In genomic region chr2:174580951-174581350, GRCh38 we compare ENCODE assay signal across 15 cellular contexts. TPM values are rescaled to one million over a fixed set of nuclear protein-coding genes. Genes with fewer than 3 reads are reported as not detected.
A peak's percentile ranks its signal among the peaks of the same experiment; 100 is the strongest.
DNase-seq lines count a peak whose midpoint lies in the region; ATAC-seq and TF ChIP-seq lines count a peak whose summit lies in the region.
"Had no signal": no experiment of that assay in that cellular context is flagged by ENCODE, and none has a peak within 500 bp of the region (broad histone marks: within the 10 kb centered on the region; RNA-seq: fewer than 3 reads in every experiment).

No MANE protein-coding gene starts in this region.

- H3K27ac Mint-ChIP-seq in stimulated activated naive CD8-positive, alpha-beta T cell treated with anti-CD3 and anti-CD28 coated beads, Interleukin-15, Interleukin-2, amounts not matched to agents 100 ng/mL and 50 ng/mL, for 24 hours = peak overlapping the region; percentile 89
- H3K27ac Mint-ChIP-seq in naive thymus-derived CD4-positive, alpha-beta T cell = peak overlapping the region; percentile 14 to 93 (median 86)
- no peak overlapping the region for H3K27ac Mint-ChIP-seq in HFFc6

- ATAC-seq in stimulated activated naive CD8-positive, alpha-beta T cell treated with anti-CD3 and anti-CD28 coated beads, Interleukin-15, Interleukin-2, amounts not matched to agents 100 U/mL and 50 U/mL, for 24 hours = no peak
- ATAC-seq in naive thymus-derived CD4-positive, alpha-beta T cell = no peak
- ATAC-seq in GM21447 (IDR thresholded peaks at IDR 0.05; ENCODE audit: unreplicated experiment) = no peak

- intact Hi-C loops in naive thymus-derived CD4-positive, alpha-beta T cell (cut with micrococcal nuclease) = no loop called here
- intact Hi-C loops in ovary (cut with DNase I) = no loop called here

- peaks cover 58 to 85% of the 10 kb centered on the region in 2 donors for H3K4me1 ChIP-seq in naive thymus-derived CD4-positive, alpha-beta T cell (ENCODE audit: control insufficient read depth in 2 of 2, insufficient read depth in 2 of 2, low read length in 2 of 2)
- peaks cover 1% of the 10 kb centered on the region for H3K4me1 ChIP-seq in ovary (ENCODE audit: insufficient read depth)

- CTCF ChIA-PET in naive thymus-derived CD4-positive, alpha-beta T cell (lab: Charles Lee) = interaction anchor here (1.1 to 2.0 kb wide), 6 partner anchors 14 to 107 kb away, joined by 3 to 20 read pairs (median 6); partner anchors contain the start of gene WIPF1

- no peak overlapping the region for H3K4me3 ChIP-seq in naive thymus-derived CD4-positive, alpha-beta T cell (ENCODE audit: low read length)
- no peak overlapping the region for H3K4me3 ChIP-seq in ovary
- H3K4me3 ChIP-seq: esophagus squamous epithelium, prostate gland had no signal

- POLR2A ChIA-PET in naive thymus-derived CD4-positive, alpha-beta T cell (lab: Charles Lee) = interaction anchor here (0.6 to 22.6 kb wide), 7 partner anchors 10 to 108 kb away, joined by 3 to 277 read pairs (median 4); partner anchors contain the start of gene WIPF1

- H3K4me3 Mint-ChIP-seq in stimulated activated naive CD8-positive, alpha-beta T cell treated with anti-CD3 and anti-CD28 coated beads, Interleukin-15, Interleukin-2, amounts not matched to agents 100 ng/mL and 50 ng/mL, for 24 hours = no peak overlapping the region
- H3K4me3 Mint-ChIP-seq in naive thymus-derived CD4-positive, alpha-beta T cell = peak overlapping the region in 2 of 10 donors; percentile 29 to 41
- H3K4me3 Mint-ChIP-seq in HFFc6 = no peak overlapping the region

- H3K4me1 Mint-ChIP-seq in stimulated activated naive CD8-positive, alpha-beta T cell treated with anti-CD3 and anti-CD28 coated beads, Interleukin-15, Interleukin-2, amounts not matched to agents 100 ng/mL and 50 ng/mL, for 24 hours (ENCODE audit: low read depth) = peaks cover 79% of the 10 kb centered on the region
- peaks cover 31 to 93% (median 74%) of the 10 kb centered on the region in 7 donors for H3K4me1 Mint-ChIP-seq in naive thymus-derived CD4-positive, alpha-beta T cell
- peaks cover 20% of the 10 kb centered on the region for H3K4me1 Mint-ChIP-seq in HFFc6 (ENCODE audit: low read depth)

- peaks cover 31 to 91% (median 90%) of the 10 kb centered on the region in 3 experiments for H3K36me3 ChIP-seq in naive thymus-derived CD4-positive, alpha-beta T cell (ENCODE audit: control insufficient read depth in 2 of 3, insufficient read depth in 3 of 3, low read length in 3 of 3)
- H3K36me3 ChIP-seq in ovary = no peaks in the 10 kb centered on the region
- H3K36me3 ChIP-seq: prostate gland had no signal

- DNase-seq in stimulated activated naive CD8-positive, alpha-beta T cell treated with anti-CD3 and anti-CD28 coated beads, Interleukin-15, Interleukin-2, amounts not matched to agents 100 U/mL and 50 U/mL, for 24 hours = no peak
- DNase-seq in caudate nucleus (lab: John Stamatoyannopoulos, UW) (peak in 23 of 61 donors; percentile 13 to 61 (median 25)), HFFc6 (no peak), cerebellar cortex (ENCODE audit: low spot score) (no peak), ovary (no peak)
- no peak for DNase-seq in naive thymus-derived CD4-positive, alpha-beta T cell
- DNase-seq: activated CD4-positive, CD25-positive, alpha-beta regulatory T cell treated with anti-CD3 and anti-CD28 coated beads, Interleukin-2, amount 50 U/mL, for 72 hours; esophagus squamous epithelium; KBM-7; kidney glomerular epithelial cell; NCI-H1092; T-helper 1 cell had no signal

- no peak for TF ChIP-seq EP300 in ovary (IDR thresholded peaks at IDR 0.05)

- peaks cover 90% of the 10 kb centered on the region for H3K36me3 Mint-ChIP-seq in stimulated activated naive CD8-positive, alpha-beta T cell treated with anti-CD3 and anti-CD28 coated beads, Interleukin-15, Interleukin-2, amounts not matched to agents 100 ng/mL and 50 ng/mL, for 24 hours (ENCODE audit: low read depth)
- peaks cover 16 to 43% (median 37%) of the 10 kb centered on the region in 5 donors for H3K36me3 Mint-ChIP-seq in naive thymus-derived CD4-positive, alpha-beta T cell
- H3K36me3 Mint-ChIP-seq in HFFc6 (ENCODE audit: low read depth) = 0 out of 2 replicates have a peak, but pooled peaks cover 9% of the 10 kb centered on the region

- no peaks in the 10 kb centered on the region for H3K9me3 Mint-ChIP-seq in stimulated activated naive CD8-positive, alpha-beta T cell treated with anti-CD3 and anti-CD28 coated beads, Interleukin-15, Interleukin-2, amounts not matched to agents 100 ng/mL and 50 ng/mL, for 24 hours
- H3K9me3 Mint-ChIP-seq in naive thymus-derived CD4-positive, alpha-beta T cell = no peaks in the 10 kb centered on the region
- no peaks in the 10 kb centered on the region for H3K9me3 Mint-ChIP-seq in HFFc6

- no peak for TF ChIP-seq CTCF in HFFc6 (IDR thresholded peaks at IDR 0.05)
- no peak for TF ChIP-seq CTCF in ovary (IDR thresholded peaks at IDR 0.05)

- H3K27me3 ChIP-seq in naive thymus-derived CD4-positive, alpha-beta T cell (ENCODE audit: control insufficient read depth in 2 of 2, insufficient read depth in 2 of 2, low read length in 2 of 2) = no peaks in the 10 kb centered on the region
- no peaks in the 10 kb centered on the region for H3K27me3 ChIP-seq in ovary
- H3K27me3 ChIP-seq: esophagus squamous epithelium had no signal

- H3K9me3 ChIP-seq in naive thymus-derived CD4-positive, alpha-beta T cell (ENCODE audit: control insufficient read depth in 2 of 3, low read length in 3 of 3) = no peaks in the 10 kb centered on the region
- H3K9me3 ChIP-seq in ovary = no peaks in the 10 kb centered on the region
- H3K9me3 ChIP-seq: esophagus squamous epithelium, prostate gland had no signal

- no peak for TF ChIP-seq POLR2A in ovary (IDR thresholded peaks at IDR 0.05)

- H3K27ac ChIP-seq in caudate nucleus (ENCODE audit: low read depth, low read length) = peak overlapping the region; percentile 79
- peak overlapping the region; percentile 62 for H3K27ac ChIP-seq in naive thymus-derived CD4-positive, alpha-beta T cell (ENCODE audit: low read depth, low read length)
- H3K27ac ChIP-seq in ovary = no peak overlapping the region
- H3K27ac ChIP-seq: prostate gland had no signal

- H3K27me3 Mint-ChIP-seq in stimulated activated naive CD8-positive, alpha-beta T cell treated with anti-CD3 and anti-CD28 coated beads, Interleukin-15, Interleukin-2, amounts not matched to agents 100 ng/mL and 50 ng/mL, for 24 hours = no peaks in the 10 kb centered on the region
- no peaks in the 10 kb centered on the region for H3K27me3 Mint-ChIP-seq in naive thymus-derived CD4-positive, alpha-beta T cell
- no peaks in the 10 kb centered on the region; the same call in 1 of the 2 replicates for H3K27me3 Mint-ChIP-seq in HFFc6 (ENCODE audit: insufficient read depth)

- 32 to 45% (median 38%) methylated on average over 2 of the region's 2 CpGs for whole genome bisulfite sequencing in ovary, 3 donors

RNA-seq across cellular contexts. Expression of gene WIPF1, which starts 16.7 kb away (rescaled TPM):
- 100 to 1,000 TPM; 272 to 514 (median 397) TPM for total RNA-seq in naive thymus-derived CD4-positive, alpha-beta T cell
- polyA plus RNA-seq in naive thymus-derived CD4-positive, alpha-beta T cell = 100 to 1,000 TPM in 1 of 2 donors, 10 to 100 TPM in 1; 92.3 to 103 TPM
- 10 to 100 TPM; 33.0 to 41.7 (median 38.5) TPM for total RNA-seq in HFFc6 (2021; fragmentation: NEBNext Ultra II Directional; extraction: Animal tissue kit (Norgen Biotek cat#: 25700))
- total RNA-seq in ovary = 10 to 100 TPM in 6 of 7 donors, 1 to 10 TPM in 1; 9.7 to 42.6 (median 24.4) TPM
- polyA plus RNA-seq in ovary = 10 to 100 TPM; 13.3 to 34.7 TPM

Comparison
In these comparisons a context has a peak if more than half of its experiments do, and no peak if none do; other contexts are left out.
1. H3K27ac ChIP-seq: peak in caudate nucleus (single experiment) and naive thymus-derived CD4-positive, alpha-beta T cell (single experiment); none in ovary (0 of 2).
2. RNA of gene WIPF1, which starts 16.7 kb away (total RNA-seq): 272 to 514 TPM in naive thymus-derived CD4-positive, alpha-beta T cell; 33.0 to 41.7 TPM in HFFc6 and 9.7 to 42.6 TPM in ovary; every median in the first group is over 4 times any median in the second.